1 cellular context compared by ENCODE assay signal in the genomic region with DNA sequence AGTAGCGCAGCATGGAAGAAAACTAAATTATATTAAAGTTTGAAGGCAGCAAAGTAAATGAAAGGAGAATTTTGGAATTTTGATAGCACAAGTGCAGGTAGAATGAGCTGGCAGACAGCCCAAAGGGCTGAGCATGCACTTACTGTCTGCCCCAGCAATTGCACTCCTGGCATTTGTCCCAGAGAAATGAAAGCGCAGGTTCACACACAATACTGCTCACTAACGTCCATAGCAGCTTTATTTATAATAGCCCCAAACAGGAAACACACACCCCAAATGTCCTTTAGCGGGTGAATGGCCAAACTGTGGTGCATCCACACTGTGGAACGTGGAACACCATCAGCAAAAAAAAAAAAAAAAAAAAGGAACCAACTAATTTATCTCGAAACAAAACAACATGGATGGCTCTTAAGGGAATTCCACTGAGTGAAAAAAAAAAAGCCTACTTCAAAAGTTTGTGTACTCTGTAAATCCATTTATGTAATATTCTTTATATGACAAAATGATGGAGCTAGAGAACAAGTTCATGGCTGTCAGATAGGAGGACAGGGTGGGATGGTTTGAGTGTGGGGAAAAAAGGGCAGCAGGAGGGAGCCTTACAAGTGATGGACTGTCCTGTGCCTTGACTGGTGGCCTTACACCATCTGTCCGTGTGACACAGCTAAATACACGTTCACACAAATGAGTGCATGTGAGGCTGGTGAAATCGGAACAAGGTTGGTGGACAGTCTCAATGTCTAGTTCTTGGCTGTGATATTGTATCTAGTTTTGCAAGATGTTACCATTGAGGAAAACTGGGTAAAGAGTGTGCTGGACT.
TF ChIP-seq lines count a peak whose summit lies in the region.

No MANE protein-coding gene starts in this region.

TF ChIP-seq in HepG2, 621 proteins besides CTCF, POLR2A, EP300 and RAD21 (continued from another document):
- TF ChIP-seq BATF2 (CRISPR knock-in tag; IDR thresholded peaks at IDR 0.05), result no peak
- no peak for TF ChIP-seq RXRA (CRISPR knock-in tag; IDR thresholded peaks at IDR 0.05)
- TF ChIP-seq ZNF460 (CRISPR knock-in tag; IDR thresholded peaks at IDR 0.05; ENCODE audit: borderline replicate concordance), result no peak
- TF ChIP-seq ZNF557 (CRISPR knock-in tag; IDR thresholded peaks at IDR 0.05), result no peak
- TF ChIP-seq PBX3 (CRISPR knock-in tag; IDR thresholded peaks at IDR 0.05; ENCODE audit: borderline replicate concordance), result no peak
- TF ChIP-seq EEA1 (CRISPR knock-in tag; IDR thresholded peaks at IDR 0.05; ENCODE audit: borderline replicate concordance), result no peak
- no peak for TF ChIP-seq SMARCE1 (IDR thresholded peaks at IDR 0.05; ENCODE audit: borderline replicate concordance)
